In the genomic region with DNA sequence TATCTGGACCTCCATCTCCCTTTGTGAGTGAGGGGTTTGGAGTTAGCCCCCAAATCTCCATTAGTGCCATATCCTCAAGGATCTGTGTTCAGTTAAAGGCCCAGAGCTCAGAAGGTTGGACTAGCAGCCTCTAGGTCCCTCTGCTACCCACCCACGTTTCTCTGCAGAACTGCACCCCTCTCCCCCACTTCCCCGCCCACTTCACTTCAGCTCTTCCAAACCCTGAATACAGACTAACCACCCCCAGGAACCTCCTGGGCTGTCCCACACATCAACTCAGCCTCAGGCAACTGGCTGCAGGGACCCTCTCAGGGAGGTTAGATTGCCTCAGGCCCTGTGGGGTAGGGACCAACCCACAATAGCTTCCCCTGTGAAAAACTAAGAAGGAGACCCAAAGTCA, we compare ENCODE assay signal across 21 cellular contexts. TPM values are rescaled to one million over a fixed set of nuclear protein-coding genes. Genes with fewer than 3 reads are reported as not detected.
DNase-seq lines count a peak whose midpoint lies in the region; ATAC-seq, FAIRE-seq and TF ChIP-seq lines count a peak whose summit lies in the region.
"Had no signal": no experiment of that assay in that cellular context is flagged by ENCODE, and none has a peak within 500 bp of the region (broad histone marks: within the 10 kb centered on the region; RNA-seq: fewer than 3 reads in every experiment).

No MANE protein-coding gene starts in this region.

- no TSS peak for BruUV-seq in K562 (replicated peaks; lab: Mats Ljungman, UMichigan)

- DNase-seq in activated naive CD8-positive, alpha-beta T cell treated with anti-CD3 and anti-CD28 coated beads for 36 hours, result no peak
- DNase-seq in activated naive CD8-positive, alpha-beta T cell treated with anti-CD3 and anti-CD28 coated beads, Interleukin-2, amount 50 U/mL, for 24 hours, result no peak
- DNase-seq in K562 (ENCODE audit: extremely low read depth in 1 of 4, low spot score in 3 of 4), result no peak
- no peak for DNase-seq in type B pancreatic cell (ENCODE audit: extremely low spot score, unreplicated experiment)
- DNase-seq in transverse colon, result no peak
- DNase-seq in RKO (ENCODE audit: low spot score), result no peak
- DNase-seq: 8988T; activated CD4-positive, alpha-beta T cell treated with anti-CD3 and anti-CD28 coated beads, Interleukin-2, amount 10 ng/mL, durations not matched to agents 24 days and 14 days; activated naive CD4-positive, alpha-beta T cell treated with anti-CD3 and anti-CD28 coated beads for 36 hours; activated T-cell treated with anti-CD3 and anti-CD28 coated beads for 4 hours; C1 segment of cervical spinal cord; foreskin fibroblast; left cardiac atrium; NCI-H1105; pancreas; trophoblast cell had no signal

- no peaks in the 10 kb centered on the region for H3K9me3 Mint-ChIP-seq in activated naive CD8-positive, alpha-beta T cell treated with anti-CD3 and anti-CD28 coated beads for 36 hours
- H3K9me3 Mint-ChIP-seq in activated naive CD8-positive, alpha-beta T cell treated with anti-CD3 and anti-CD28 coated beads, Interleukin-2, amount 50 U/mL, for 24 hours, result no peaks in the 10 kb centered on the region
- no peaks in the 10 kb centered on the region for H3K9me3 Mint-ChIP-seq in type B pancreatic cell
- H3K9me3 Mint-ChIP-seq: activated CD4-positive, alpha-beta T cell treated with anti-CD3 and anti-CD28 coated beads, Interleukin-2, amount 10 ng/mL, durations not matched to agents 24 days and 14 days; activated naive CD4-positive, alpha-beta T cell treated with anti-CD3 and anti-CD28 coated beads for 36 hours had no signal

- H3K9ac ChIP-seq in K562 (ENCODE audit: insufficient read depth in 1 of 2, low read depth in 2 of 2, low read length in 2 of 2), result no peak overlapping the region
- H3K9ac ChIP-seq: KMS-11 had no signal

- no peak for TF ChIP-seq RAD21 in K562 (CRISPR knock-in tag; conservative IDR thresholded peaks at IDR 0.05 in 1 of 2, IDR thresholded peaks at IDR 0.05 in 1 of 2)

- intact Hi-C loops in K562 (cut with micrococcal nuclease) (no loop called here), transverse colon (cut with DNase I; ENCODE audit: low total_unique reads) (no loop called here)

- CTCF ChIA-PET in K562 (lab: Yijun Ruan, JAX; ENCODE audit: low intra/inter-chr PET ratio), result no interaction called here

- H3K4me1 Mint-ChIP-seq in activated naive CD8-positive, alpha-beta T cell treated with anti-CD3 and anti-CD28 coated beads for 36 hours, result peaks cover 9% of the 10 kb centered on the region
- peaks cover 18% of the 10 kb centered on the region for H3K4me1 Mint-ChIP-seq in activated naive CD8-positive, alpha-beta T cell treated with anti-CD3 and anti-CD28 coated beads, Interleukin-2, amount 50 U/mL, for 24 hours
- peaks cover 17% of the 10 kb centered on the region for H3K4me1 Mint-ChIP-seq in type B pancreatic cell (ENCODE audit: unreplicated experiment)

- no peak overlapping the region for H3K27ac Mint-ChIP-seq in activated naive CD8-positive, alpha-beta T cell treated with anti-CD3 and anti-CD28 coated beads for 36 hours
- no peak overlapping the region for H3K27ac Mint-ChIP-seq in activated naive CD8-positive, alpha-beta T cell treated with anti-CD3 and anti-CD28 coated beads, Interleukin-2, amount 50 U/mL, for 24 hours
- H3K27ac Mint-ChIP-seq in type B pancreatic cell, result no peak overlapping the region
- H3K27ac Mint-ChIP-seq: activated CD4-positive, alpha-beta T cell treated with anti-CD3 and anti-CD28 coated beads, Interleukin-2, amount 10 ng/mL, durations not matched to agents 24 days and 14 days; activated naive CD4-positive, alpha-beta T cell treated with anti-CD3 and anti-CD28 coated beads for 36 hours had no signal

- no peak overlapping the region for H2AFZ ChIP-seq in K562 (ENCODE audit: low read depth, low read length)

- WGBS in K562 (ENCODE audit: insufficient coverage, low coverage, missing lambda C conversion rate), result 100% methylated on average over 1 of the region's 2 CpGs
- 73% methylated on average over 2 of the region's 2 CpGs; no CpG with 5 or more reads in 1 of the 2 donors for WGBS in transverse colon (ENCODE audit: low coverage in 1 of 2), 2 donors

- H4K20me1 ChIP-seq in K562 (replicated peaks; ENCODE audit: control insufficient read depth, insufficient read depth, low read length), result no peaks in the 10 kb centered on the region

- H3K36me3 ChIP-seq in K562 (ENCODE audit: control insufficient read depth, insufficient read depth, low read length) (no peaks in the 10 kb centered on the region), transverse colon (no peaks in the 10 kb centered on the region)
- H3K36me3 ChIP-seq: pancreas had no signal

- no peaks in the 10 kb centered on the region for H3K36me3 Mint-ChIP-seq in activated naive CD8-positive, alpha-beta T cell treated with anti-CD3 and anti-CD28 coated beads for 36 hours
- no peaks in the 10 kb centered on the region for H3K36me3 Mint-ChIP-seq in activated naive CD8-positive, alpha-beta T cell treated with anti-CD3 and anti-CD28 coated beads, Interleukin-2, amount 50 U/mL, for 24 hours (ENCODE audit: low read depth)
- H3K36me3 Mint-ChIP-seq in type B pancreatic cell, result peaks cover 6% of the 10 kb centered on the region

- TF ChIP-seq POLR2A in K562 (conservative IDR thresholded peaks at IDR 0.05), result no peak
- TF ChIP-seq POLR2A in transverse colon (IDR thresholded peaks at IDR 0.05), result no peak

- H3K4me3 ChIP-seq in K562, result no peak overlapping the region
- no peak overlapping the region for H3K4me3 ChIP-seq in transverse colon
- H3K4me3 ChIP-seq: coronary artery, pancreas had no signal

- ATAC-seq in activated naive CD8-positive, alpha-beta T cell treated with anti-CD3 and anti-CD28 coated beads, Interleukin-2, amount 50 U/mL, for 24 hours, result no peak
- no peak for ATAC-seq in K562
- ATAC-seq: left cardiac atrium, Panc1, pancreas had no signal

- peaks cover 14% of the 10 kb centered on the region; the same call in 2 of the 3 replicates for H3K79me2 ChIP-seq in K562 (ENCODE audit: control insufficient read depth, insufficient read depth, low read length)

- H3K27ac ChIP-seq in K562 (ENCODE audit: extremely low read depth, low read depth, low read length) (no peak overlapping the region), transverse colon (no peak overlapping the region)
- H3K27ac ChIP-seq: coronary artery, KMS-11, pancreas had no signal

- no peaks in the 10 kb centered on the region for H3K27me3 Mint-ChIP-seq in activated naive CD8-positive, alpha-beta T cell treated with anti-CD3 and anti-CD28 coated beads for 36 hours
- no peaks in the 10 kb centered on the region for H3K27me3 Mint-ChIP-seq in activated naive CD8-positive, alpha-beta T cell treated with anti-CD3 and anti-CD28 coated beads, Interleukin-2, amount 50 U/mL, for 24 hours
- H3K27me3 Mint-ChIP-seq in type B pancreatic cell, result no peaks in the 10 kb centered on the region

- peak overlapping the region; percentile 54 for H3K4me3 Mint-ChIP-seq in activated naive CD8-positive, alpha-beta T cell treated with anti-CD3 and anti-CD28 coated beads for 36 hours
- no peak overlapping the region for H3K4me3 Mint-ChIP-seq in activated naive CD8-positive, alpha-beta T cell treated with anti-CD3 and anti-CD28 coated beads, Interleukin-2, amount 50 U/mL, for 24 hours
- H3K4me3 Mint-ChIP-seq in type B pancreatic cell, result peak overlapping the region; percentile 36
- H3K4me3 Mint-ChIP-seq: activated CD4-positive, alpha-beta T cell treated with anti-CD3 and anti-CD28 coated beads, Interleukin-2, amount 10 ng/mL, durations not matched to agents 24 days and 14 days; activated naive CD4-positive, alpha-beta T cell treated with anti-CD3 and anti-CD28 coated beads for 36 hours had no signal

- H3K4me1 ChIP-seq in K562 (replicated peaks in 1 of 2; ENCODE audit: control insufficient read depth in 2 of 2, insufficient read depth in 2 of 2, low read length in 2 of 2) (peaks cover 11 to 28% of the 10 kb centered on the region in 2 experiments), transverse colon (peaks cover 7 to 22% (median 16%) of the 10 kb centered on the region in 4 donors)

- in situ Hi-C loops in K562 (cut with MboI) (no loop called here), transverse colon (cut with MboI; ENCODE audit: low pct_ligation_motif_present in 1 of 4, low pct_unique_long_range_greater_than_20kb in 1 of 4, low sequenced_read_pairs in 3 of 4) (no loop called here)

- peaks cover 3% of the 10 kb centered on the region for H3K9me1 ChIP-seq in K562 (ENCODE audit: control insufficient read depth, insufficient read depth, low read length)

- TF ChIP-seq EP300 in K562 (IDR thresholded peaks at IDR 0.05; ENCODE audit: low read length) (no peak), transverse colon (IDR thresholded peaks at IDR 0.05; ENCODE audit: low read depth) (no peak)

- POLR2A ChIA-PET in K562 (lab: Yijun Ruan, JAX), result interaction anchor here (0.8 to 1.0 kb wide), 3 partner anchors 9 to 23 kb away, joined by 3 to 4 read pairs (median 3); a partner anchor contains a TSS

- H3K9me3 ChIP-seq in K562 (replicated peaks; ENCODE audit: control insufficient read depth, insufficient read depth, low read depth, low read length), result no peaks in the 10 kb centered on the region
- no peaks in the 10 kb centered on the region for H3K9me3 ChIP-seq in transverse colon
- H3K9me3 ChIP-seq: pancreas had no signal

- no peak for FAIRE-seq in K562 (lab: Jason Lieb, UNC)
- FAIRE-seq: endothelial cell of umbilical vein, pancreas had no signal

- H3K27me3 ChIP-seq in K562 (ENCODE audit: control insufficient read depth in 2 of 2, insufficient read depth in 2 of 2, low read length in 2 of 2) (no peaks in the 10 kb centered on the region), transverse colon (no peaks in the 10 kb centered on the region)
- H3K27me3 ChIP-seq: pancreas had no signal

- H3K4me2 ChIP-seq in K562 (ENCODE audit: insufficient read depth, low read length), result no peak overlapping the region
- H3K4me2 ChIP-seq: KMS-11 had no signal

- TF ChIP-seq CTCF in K562 (IDR thresholded peaks at IDR 0.05 in 2 of 3, conservative IDR thresholded peaks at IDR 0.05 in 1 of 3; ENCODE audit: insufficient read depth in 2 of 3, low read depth in 1 of 3, low read length in 3 of 3) (no peak), type B pancreatic cell (conservative IDR thresholded peaks at IDR 0.05) (no peak), transverse colon (IDR thresholded peaks at IDR 0.05) (no peak)

RNA-seq across cellular contexts. Expression of a gene that starts 0.9 kb away (rescaled TPM):
- under 1 TPM in 1 of 2 experiments, not detected in 1; 0.48 TPM for total RNA-seq in activated naive CD8-positive, alpha-beta T cell treated with anti-CD3 and anti-CD28 coated beads for 36 hours
- total RNA-seq in K562 (2011; cell fraction: chromatin; rRNA removed; ENCODE audit: low replicate concordance), result not detected in 2 replicates
- total RNA-seq in K562 (2011; cell fraction: nucleolus; rRNA removed), result not detected in 2 replicates
- total RNA-seq in K562 (2011; cell fraction: nucleoplasm; rRNA removed), result not detected in 2 replicates
- not detected in 2 replicates for total RNA-seq in K562 (2014; rRNA removed)
- not detected in 2 replicates for total RNA-seq in K562 (2014; rRNA removed; fragmentation: Illumina TruSeq; extraction: Trizol)
- not detected in 2 replicates for total RNA-seq in K562 (2015; rRNA removed; fragmentation: Illumina TruSeq; extraction: Trizol)
- 0.71 TPM in 1 of 2 replicates, not detected in the other for total RNA-seq in K562 (2021)
- polyA plus RNA-seq in K562 (2011; rRNA removed), result 0.20 TPM in 1 of 2 replicates, not detected in the other
- polyA plus RNA-seq in K562 (2011; cell fraction: cytosol; rRNA removed), result not detected in 2 replicates
- 0.41 TPM in 1 of 2 replicates, not detected in the other for polyA plus RNA-seq in K562 (2011; cell fraction: nucleus; rRNA removed)
- 0.14 and 0.50 TPM in 2 replicates for polyA plus RNA-seq in K562 (2012)
- polyA plus RNA-seq in K562 (2014; fragmentation: Illumina TruSeq; extraction: Trizol), result not detected in 2 replicates
- polyA plus RNA-seq in K562 (2014; fragmentation: Nextera tagmentation; extraction: Ambion mirVana), result under 1 TPM in 1 of 2 experiments, not detected in 1; 0.14 TPM
- polyA plus RNA-seq in K562 (2014; rRNA removed), result not detected in 2 replicates
- not detected in 2 replicates for polyA minus RNA-seq in K562 (2011; rRNA and poly(A)+ RNA removed)
- polyA minus RNA-seq in K562 (2011; cell fraction: cytosol; rRNA and poly(A)+ RNA removed), result not detected in 2 replicates
- not detected in 2 replicates for polyA minus RNA-seq in K562 (2011; cell fraction: nucleus; rRNA and poly(A)+ RNA removed)
- 0.92 TPM in 1 of 2 replicates, not detected in the other for total RNA-seq in type B pancreatic cell (ENCODE audit: low replicate concordance)
- 1 to 10 TPM in 2 of 4 donors, not detected in 2; 2.6 to 5.4 TPM for total RNA-seq in transverse colon
- total RNA-seq: activated CD4-positive, alpha-beta T cell treated with anti-CD3 and anti-CD28 coated beads, Interleukin-2, amount 10 ng/mL, durations not matched to agents 24 days and 14 days; activated naive CD4-positive, alpha-beta T cell treated with anti-CD3 and anti-CD28 coated beads for 36 hours; endothelial cell of umbilical vein; skeletal muscle tissue had no signal
- polyA plus RNA-seq: endothelial cell of umbilical vein had no signal

RNA-seq across cellular contexts. Expression of a gene that starts 2.5 kb away (rescaled TPM):
- total RNA-seq in activated naive CD8-positive, alpha-beta T cell treated with anti-CD3 and anti-CD28 coated beads for 36 hours, result 1 to 10 TPM; 1.9 to 2.4 TPM
- 8.5 and 13.1 TPM in 2 replicates for total RNA-seq in K562 (2011; cell fraction: chromatin; rRNA removed; ENCODE audit: low replicate concordance)
- total RNA-seq in K562 (2011; cell fraction: nucleolus; rRNA removed), result 4.9 and 5.3 TPM in 2 replicates
- 8.3 and 11.4 TPM in 2 replicates for total RNA-seq in K562 (2011; cell fraction: nucleoplasm; rRNA removed)
- 1.4 and 1.8 TPM in 2 replicates for total RNA-seq in K562 (2014; rRNA removed)
- 2.3 TPM in 2 replicates for total RNA-seq in K562 (2014; rRNA removed; fragmentation: Illumina TruSeq; extraction: Trizol)
- total RNA-seq in K562 (2015; rRNA removed; fragmentation: Illumina TruSeq; extraction: Trizol), result 2.4 and 2.5 TPM in 2 replicates
- 3.2 and 3.3 TPM in 2 replicates for total RNA-seq in K562 (2021)
- polyA plus RNA-seq in K562 (2011; rRNA removed), result 0.57 and 0.58 TPM in 2 replicates
- 0.72 and 0.84 TPM in 2 replicates for polyA plus RNA-seq in K562 (2011; cell fraction: cytosol; rRNA removed)
- polyA plus RNA-seq in K562 (2011; cell fraction: nucleus; rRNA removed), result 2.0 and 2.6 TPM in 2 replicates
- 0.99 and 1.2 TPM in 2 replicates for polyA plus RNA-seq in K562 (2012)
- 1.3 and 1.5 TPM in 2 replicates for polyA plus RNA-seq in K562 (2014; fragmentation: Illumina TruSeq; extraction: Trizol)
- under 1 TPM; 0.14 to 0.18 TPM for polyA plus RNA-seq in K562 (2014; fragmentation: Nextera tagmentation; extraction: Ambion mirVana)
- polyA plus RNA-seq in K562 (2014; rRNA removed), result 1.1 and 1.3 TPM in 2 replicates
- polyA minus RNA-seq in K562 (2011; rRNA and poly(A)+ RNA removed), result 1.2 and 1.5 TPM in 2 replicates
- 1.5 and 1.7 TPM in 2 replicates for polyA minus RNA-seq in K562 (2011; cell fraction: cytosol; rRNA and poly(A)+ RNA removed)
- polyA minus RNA-seq in K562 (2011; cell fraction: nucleus; rRNA and poly(A)+ RNA removed), result 1.3 and 2.1 TPM in 2 replicates
- total RNA-seq in type B pancreatic cell (ENCODE audit: low replicate concordance), result 10.7 and 12.3 TPM in 2 replicates
- 1 to 10 TPM; 2.7 to 7.5 (median 5.9) TPM for total RNA-seq in transverse colon

RNA-seq across cellular contexts. Expression of a gene that starts 9.4 kb away (rescaled TPM):
- total RNA-seq in activated naive CD8-positive, alpha-beta T cell treated with anti-CD3 and anti-CD28 coated beads for 36 hours, result under 1 TPM; 0.33 to 0.74 TPM
- not detected in 2 replicates for total RNA-seq in K562 (2011; cell fraction: chromatin; rRNA removed; ENCODE audit: low replicate concordance)
- total RNA-seq in K562 (2011; cell fraction: nucleolus; rRNA removed), result not detected in 2 replicates
- total RNA-seq in K562 (2011; cell fraction: nucleoplasm; rRNA removed), result not detected in 2 replicates
- total RNA-seq in K562 (2014; rRNA removed) (not detected in 2 replicates), K562 (2014; rRNA removed; fragmentation: Illumina TruSeq; extraction: Trizol) (not detected in 2 replicates), K562 (2015; rRNA removed; fragmentation: Illumina TruSeq; extraction: Trizol) (not detected in 2 replicates), K562 (2021) (not detected in 2 replicates), type B pancreatic cell (ENCODE audit: low replicate concordance) (1.7 TPM in 1 of 2 replicates, not detected in the other), transverse colon (not detected)
- polyA plus RNA-seq in K562 (2011; rRNA removed) (not detected in 2 replicates), K562 (2014; fragmentation: Illumina TruSeq; extraction: Trizol) (not detected in 2 replicates), K562 (2014; fragmentation: Nextera tagmentation; extraction: Ambion mirVana) (not detected), K562 (2014; rRNA removed) (0.07 TPM in 1 of 2 replicates, not detected in the other)
- polyA plus RNA-seq in K562 (2011; cell fraction: cytosol; rRNA removed), result not detected in 2 replicates
- polyA plus RNA-seq in K562 (2011; cell fraction: nucleus; rRNA removed), result not detected in 2 replicates
- 0.21 and 0.57 TPM in 2 replicates for polyA plus RNA-seq in K562 (2012)
- polyA minus RNA-seq in K562 (2011; rRNA and poly(A)+ RNA removed), result not detected in 2 replicates
- not detected in 2 replicates for polyA minus RNA-seq in K562 (2011; cell fraction: cytosol; rRNA and poly(A)+ RNA removed)
- polyA minus RNA-seq in K562 (2011; cell fraction: nucleus; rRNA and poly(A)+ RNA removed), result not detected in 2 replicates
- total RNA-seq: endothelial cell of umbilical vein, left cardiac atrium, pancreas, skeletal muscle tissue had no signal
- polyA plus RNA-seq: pancreas had no signal

RNA-seq across cellular contexts. Expression of a gene that starts 14.4 kb away (rescaled TPM):
- 100 to 1,000 TPM; 224 to 241 TPM for total RNA-seq in activated naive CD8-positive, alpha-beta T cell treated with anti-CD3 and anti-CD28 coated beads for 36 hours
- 6.7 and 22.5 TPM in 2 replicates for total RNA-seq in K562 (2011; cell fraction: chromatin; rRNA removed; ENCODE audit: low replicate concordance)
- 36.1 and 36.9 TPM in 2 replicates for total RNA-seq in K562 (2011; cell fraction: nucleolus; rRNA removed)
- 31.7 and 48.8 TPM in 2 replicates for total RNA-seq in K562 (2011; cell fraction: nucleoplasm; rRNA removed)
- total RNA-seq in K562 (2014; rRNA removed) (84.9 and 214 TPM in 2 replicates), K562 (2014; rRNA removed; fragmentation: Illumina TruSeq; extraction: Trizol) (76.4 and 102 TPM in 2 replicates), K562 (2015; rRNA removed; fragmentation: Illumina TruSeq; extraction: Trizol) (124 and 130 TPM in 2 replicates), K562 (2021) (270 and 292 TPM in 2 replicates), type B pancreatic cell (ENCODE audit: low replicate concordance) (87.2 and 156 TPM in 2 replicates), transverse colon (10 to 100 TPM; 15.3 to 80.1 (median 50.8) TPM)
- polyA plus RNA-seq in K562 (2011; rRNA removed) (51.1 and 51.8 TPM in 2 replicates), K562 (2014; fragmentation: Illumina TruSeq; extraction: Trizol) (157 and 178 TPM in 2 replicates), K562 (2014; fragmentation: Nextera tagmentation; extraction: Ambion mirVana) (10 to 100 TPM; 15.2 to 41.0 TPM), K562 (2014; rRNA removed) (159 and 170 TPM in 2 replicates)
- 124 and 209 TPM in 2 replicates for polyA plus RNA-seq in K562 (2011; cell fraction: cytosol; rRNA removed)
- 58.5 and 83.9 TPM in 2 replicates for polyA plus RNA-seq in K562 (2011; cell fraction: nucleus; rRNA removed)
- polyA plus RNA-seq in K562 (2012), result 252 and 257 TPM in 2 replicates
- 17.5 and 34.7 TPM in 2 replicates for polyA minus RNA-seq in K562 (2011; rRNA and poly(A)+ RNA removed)
- polyA minus RNA-seq in K562 (2011; cell fraction: cytosol; rRNA and poly(A)+ RNA removed), result 133 and 155 TPM in 2 replicates
- polyA minus RNA-seq in K562 (2011; cell fraction: nucleus; rRNA and poly(A)+ RNA removed), result 8.6 and 19.1 TPM in 2 replicates

RNA-seq across cellular contexts. Expression of a gene that starts 19.3 kb away (rescaled TPM):
- total RNA-seq in activated naive CD8-positive, alpha-beta T cell treated with anti-CD3 and anti-CD28 coated beads for 36 hours, result under 1 TPM; 0.44 to 0.64 TPM
- 1.4 and 1.9 TPM in 2 replicates for total RNA-seq in K562 (2011; cell fraction: chromatin; rRNA removed; ENCODE audit: low replicate concordance)
- 2.0 and 2.7 TPM in 2 replicates for total RNA-seq in K562 (2011; cell fraction: nucleolus; rRNA removed)
- 1.6 and 3.4 TPM in 2 replicates for total RNA-seq in K562 (2011; cell fraction: nucleoplasm; rRNA removed)
- total RNA-seq in K562 (2014; rRNA removed) (0.57 and 1.4 TPM in 2 replicates), K562 (2014; rRNA removed; fragmentation: Illumina TruSeq; extraction: Trizol) (0.13 and 0.25 TPM in 2 replicates), K562 (2015; rRNA removed; fragmentation: Illumina TruSeq; extraction: Trizol) (0.14 and 0.15 TPM in 2 replicates), K562 (2021) (0.58 and 1.4 TPM in 2 replicates), type B pancreatic cell (ENCODE audit: low replicate concordance) (17.8 and 31.6 TPM in 2 replicates), transverse colon (1 to 10 TPM; 1.2 to 2.2 (median 1.6) TPM)
- polyA plus RNA-seq in K562 (2011; rRNA removed) (1.1 and 1.3 TPM in 2 replicates), K562 (2014; fragmentation: Illumina TruSeq; extraction: Trizol) (0.25 and 1.2 TPM in 2 replicates), K562 (2014; fragmentation: Nextera tagmentation; extraction: Ambion mirVana) (not detected), K562 (2014; rRNA removed) (0.40 and 1.8 TPM in 2 replicates)
- polyA plus RNA-seq in K562 (2011; cell fraction: cytosol; rRNA removed), result 1.0 and 1.4 TPM in 2 replicates
- 2.5 and 3.4 TPM in 2 replicates for polyA plus RNA-seq in K562 (2011; cell fraction: nucleus; rRNA removed)
- 0.51 and 1.1 TPM in 2 replicates for polyA plus RNA-seq in K562 (2012)
- 0.46 and 0.51 TPM in 2 replicates for polyA minus RNA-seq in K562 (2011; rRNA and poly(A)+ RNA removed)
- polyA minus RNA-seq in K562 (2011; cell fraction: cytosol; rRNA and poly(A)+ RNA removed), result 0.57 TPM in 1 of 2 replicates, not detected in the other
- 0.78 and 1.2 TPM in 2 replicates for polyA minus RNA-seq in K562 (2011; cell fraction: nucleus; rRNA and poly(A)+ RNA removed)
